In the genomic region with DNA sequence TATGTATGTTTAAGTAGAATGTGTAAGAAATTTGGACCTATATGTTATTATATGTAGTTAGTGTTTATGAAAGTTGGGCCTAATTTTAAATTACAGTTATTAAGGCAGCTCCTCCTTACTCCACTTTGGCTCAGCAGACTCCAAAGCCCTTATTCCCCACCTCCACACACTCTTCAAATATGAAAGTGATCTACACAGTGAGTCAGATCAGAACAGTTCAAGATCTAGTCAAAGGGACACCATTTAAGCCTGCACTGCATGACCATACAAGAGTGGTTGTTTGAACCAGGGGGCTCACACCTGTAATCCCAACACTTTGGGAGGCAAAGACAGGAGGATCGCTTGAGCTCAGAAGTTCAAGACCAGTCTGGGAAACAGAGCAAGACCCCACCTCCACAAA, we compare ENCODE assay signal across 17 cellular contexts. TPM values are rescaled to one million over a fixed set of nuclear protein-coding genes. Genes with fewer than 3 reads are reported as not detected.
A peak's percentile ranks its signal among the peaks of the same experiment; 100 is the strongest.
DNase-seq lines count a peak whose midpoint lies in the region; ATAC-seq, FAIRE-seq and TF ChIP-seq lines count a peak whose summit lies in the region.
"Had no signal": no experiment of that assay in that cellular context is flagged by ENCODE, and none has a peak within 500 bp of the region (broad histone marks: within the 10 kb centered on the region; RNA-seq: fewer than 3 reads in every experiment).

No MANE protein-coding gene starts in this region.

- in situ Hi-C loops in GM12878 (cut with MboI), result loop anchor here (25.0 kb wide), 1 partner anchor 891 kb away; no protein-coding TSS in a partner anchor

- TF ChIP-seq EP300 in GM12878 (IDR thresholded peaks at IDR 0.05; ENCODE audit: borderline replicate concordance in 1 of 2, control insufficient read depth in 1 of 2, low read depth in 2 of 2, low read length in 2 of 2), result no peak

- no peaks in the 10 kb centered on the region for H4K20me1 ChIP-seq in GM12878 (ENCODE audit: control insufficient read depth, insufficient read depth)

- peaks cover 53% of the 10 kb centered on the region for H3K4me1 ChIP-seq in GM12878 (ENCODE audit: control insufficient read depth, insufficient read depth, low read length)
- H3K4me1 ChIP-seq: breast epithelium had no signal

- H2AFZ ChIP-seq in GM12878 (ENCODE audit: control insufficient read depth, low read depth, low read length), result peak overlapping the region; percentile 1

- DNase-seq in GM12878 (ENCODE audit: low read depth, low spot score) (no peak), 8988T (no peak), Right ventricle myocardium inferior (ENCODE audit: missing footprints) (no peak), cerebellar nuclear complex (lab: John Stamatoyannopoulos, UW) (no peak), NCI-H2196 (lab: John Stamatoyannopoulos, UW; ENCODE audit: unreplicated experiment) (no peak)
- DNase-seq: activated T-cell treated with anti-CD3 and anti-CD28 coated beads, Interleukin-2, amount 50 U/mL, for 24 hours; CD4-positive, alpha-beta memory T cell; NCI-H1694; T-helper 9 cell; transverse colon had no signal

- H3K27ac ChIP-seq in GM12878 (ENCODE audit: control insufficient read depth, insufficient read depth), result no peak overlapping the region
- H3K27ac ChIP-seq: breast epithelium, epithelial cell of prostate, transverse colon had no signal

- WGBS in GM12878 (ENCODE audit: insufficient coverage, insufficient replicate concordance, low lambda C conversion rate, missing lambda C conversion rate), result 100% methylated on average over 1 of the region's 1 CpG

- SMC1A ChIA-PET in GM12878 (lab: Charles Lee; ENCODE audit: uncharacterized antibody, unreplicated experiment), result interaction anchor here (0.8 to 2.3 kb wide), 8 partner anchors 10 to 74 kb away, joined by 3 to 12 read pairs (median 4); no protein-coding TSS in a partner anchor

- no peak overlapping the region for H3K4me2 ChIP-seq in GM12878 (ENCODE audit: control insufficient read depth, insufficient read depth)

- POLR2A ChIA-PET in GM12878 (lab: Charles Lee), result interaction anchor here (1.3 to 5.4 kb wide), 2 partner anchors 22 to 32 kb away, joined by 5 to 46 read pairs; a partner anchor contains a TSS

- no peak for TF ChIP-seq RAD21 in GM12878 (IDR thresholded peaks at IDR 0.05; ENCODE audit: insufficient read depth, low read depth, low read length)

- no peaks in the 10 kb centered on the region for H3K9me3 ChIP-seq in GM12878 (replicated peaks; ENCODE audit: control insufficient read depth, insufficient read depth, low read length)
- H3K9me3 ChIP-seq: breast epithelium, transverse colon had no signal

- RAD21 ChIA-PET in GM12878 (lab: Charles Lee; ENCODE audit: unreplicated experiment), result interaction anchor here (1.0 to 2.2 kb wide), 6 partner anchors 22 to 42 kb away, joined by 3 to 12 read pairs (median 4); a partner anchor contains a TSS

- no peaks in the 10 kb centered on the region for H3K27me3 ChIP-seq in GM12878 (replicated peaks in 1 of 2; ENCODE audit: control insufficient read depth in 2 of 2, insufficient read depth in 2 of 2, low read length in 1 of 2)
- H3K27me3 ChIP-seq: breast epithelium, transverse colon had no signal

- H3K36me3 ChIP-seq in GM12878 (ENCODE audit: control insufficient read depth in 2 of 2, insufficient read depth in 2 of 2, low read length in 1 of 2), result no peaks in the 10 kb centered on the region
- H3K36me3 ChIP-seq: breast epithelium, transverse colon had no signal

- intact Hi-C loops in GM12878 (cut with micrococcal nuclease; ENCODE audit: unreplicated experiment) (no loop called here), Right ventricle myocardium inferior (cut with DNase I) (no loop called here)

- CTCF ChIA-PET in GM12878 (lab: Yijun Ruan, JAX), result interaction anchor here (1.1 to 1.7 kb wide), 5 partner anchors 20 to 110 kb away, joined by 3 to 4 read pairs (median 3); no protein-coding TSS in a partner anchor

- no TSS peak for BruUV-seq in GM12878 (replicated peaks; lab: Mats Ljungman, UMichigan)

- FAIRE-seq in GM12878 (lab: Jason Lieb, UNC), result no peak
- FAIRE-seq: H54, HTR-8/SVneo had no signal

- no peak overlapping the region for H3K9ac ChIP-seq in GM12878 (ENCODE audit: control insufficient read depth, insufficient read depth, low read length)

- no peak for TF ChIP-seq POLR2A in GM12878 (IDR thresholded peaks at IDR 0.05; ENCODE audit: low read depth, low read length)

- H3K79me2 ChIP-seq in GM12878 (ENCODE audit: control insufficient read depth, insufficient read depth, low read length), result no peaks in the 10 kb centered on the region

- no peak for TF ChIP-seq CTCF in GM12878 (IDR thresholded peaks at IDR 0.05 in 2 of 3, conservative IDR thresholded peaks at IDR 0.05 in 1 of 3; ENCODE audit: control insufficient read depth in 2 of 3, extremely low read depth in 1 of 3, insufficient read depth in 1 of 3, low read depth in 3 of 3, low read length in 3 of 3)

- H3K4me3 ChIP-seq in GM12878, result no peak overlapping the region
- H3K4me3 ChIP-seq: breast epithelium, transverse colon had no signal

- peak; percentile 33 for ATAC-seq in GM18508 (IDR thresholded peaks at IDR 0.05; ENCODE audit: insufficient read depth, unreplicated experiment)
- peak; percentile 46 for ATAC-seq in GM21390 (IDR thresholded peaks at IDR 0.05; ENCODE audit: unreplicated experiment)
- peak; percentile 40 for ATAC-seq in HG03097 (IDR thresholded peaks at IDR 0.05; ENCODE audit: low FRiP score, unreplicated experiment)
- ATAC-seq in GM12878, result peak; percentile 70
- ATAC-seq in Right ventricle myocardium inferior, result no peak

TF ChIP-seq in GM12878, 131 proteins besides CTCF, POLR2A, EP300 and RAD21 (continues in another document):
- no peak for TF ChIP-seq SUPT20H (IDR thresholded peaks at IDR 0.05; ENCODE audit: borderline replicate concordance, control insufficient read depth, low read depth, low read length)
- TF ChIP-seq NFIC (IDR thresholded peaks at IDR 0.05; ENCODE audit: low read depth, low read length), result 0 out of 2 replicates have a peak, but pooled peaks have one; percentile 22
- no peak for TF ChIP-seq MYC (IDR thresholded peaks at IDR 0.05; ENCODE audit: insufficient read depth, insufficient read length, insufficient replicate concordance, low read length, severe bottlenecking)
- TF ChIP-seq IRF4 (IDR thresholded peaks at IDR 0.05; ENCODE audit: low read depth, low read length), result 0 out of 2 replicates have a peak, but pooled peaks have one; percentile 46
- TF ChIP-seq JUND (IDR thresholded peaks at IDR 0.05; ENCODE audit: low read depth, low read length), result 0 out of 2 replicates have a peak, but pooled peaks have one; percentile 8
- no peak for TF ChIP-seq CHD1 (IDR thresholded peaks at IDR 0.05; ENCODE audit: low read depth, low read length)
- TF ChIP-seq, protein P1, sequence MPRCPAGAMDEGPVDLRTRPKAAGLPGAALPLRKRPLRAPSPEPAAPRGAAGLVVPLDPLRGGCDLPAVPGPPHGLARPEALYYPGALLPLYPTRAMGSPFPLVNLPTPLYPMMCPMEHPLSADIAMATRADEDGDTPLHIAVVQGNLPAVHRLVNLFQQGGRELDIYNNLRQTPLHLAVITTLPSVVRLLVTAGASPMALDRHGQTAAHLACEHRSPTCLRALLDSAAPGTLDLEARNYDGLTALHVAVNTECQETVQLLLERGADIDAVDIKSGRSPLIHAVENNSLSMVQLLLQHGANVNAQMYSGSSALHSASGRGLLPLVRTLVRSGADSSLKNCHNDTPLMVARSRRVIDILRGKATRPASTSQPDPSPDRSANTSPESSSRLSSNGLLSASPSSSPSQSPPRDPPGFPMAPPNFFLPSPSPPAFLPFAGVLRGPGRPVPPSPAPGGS (IDR thresholded peaks at IDR 0.05; ENCODE audit: borderline replicate concordance, insufficient read depth, low read depth, low read length, poor library complexity, severe bottlenecking), result no peak
- peak in 1 of 2 experiments; percentile 23; a peak in 2 of 4 replicates for TF ChIP-seq IKZF2 (IDR thresholded peaks at IDR 0.05)
- no peak for TF ChIP-seq HDAC6 (IDR thresholded peaks at IDR 0.05; ENCODE audit: unreplicated experiment)
- TF ChIP-seq RUNX3 (IDR thresholded peaks at IDR 0.05; ENCODE audit: low read length), result peak; percentile 16; the same call in 1 of the 2 replicates
- TF ChIP-seq TBL1XR1 (IDR thresholded peaks at IDR 0.05; ENCODE audit: low read depth, low read length), result no peak
- peak; percentile 79 for TF ChIP-seq JUNB (IDR thresholded peaks at IDR 0.05)
- TF ChIP-seq, protein P2, sequence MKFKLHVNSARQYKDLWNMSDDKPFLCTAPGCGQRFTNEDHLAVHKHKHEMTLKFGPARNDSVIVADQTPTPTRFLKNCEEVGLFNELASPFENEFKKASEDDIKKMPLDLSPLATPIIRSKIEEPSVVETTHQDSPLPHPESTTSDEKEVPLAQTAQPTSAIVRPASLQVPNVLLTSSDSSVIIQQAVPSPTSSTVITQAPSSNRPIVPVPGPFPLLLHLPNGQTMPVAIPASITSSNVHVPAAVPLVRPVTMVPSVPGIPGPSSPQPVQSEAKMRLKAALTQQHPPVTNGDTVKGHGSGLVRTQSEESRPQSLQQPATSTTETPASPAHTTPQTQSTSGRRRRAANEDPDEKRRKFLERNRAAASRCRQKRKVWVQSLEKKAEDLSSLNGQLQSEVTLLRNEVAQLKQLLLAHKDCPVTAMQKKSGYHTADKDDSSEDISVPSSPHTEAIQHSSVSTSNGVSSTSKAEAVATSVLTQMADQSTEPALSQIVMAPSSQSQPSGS (IDR thresholded peaks at IDR 0.05; ENCODE audit: low read length), result peak; percentile 29; the same call in 1 of the 2 replicates
- peak; percentile 37; the same call in 1 of the 2 replicates for TF ChIP-seq ZBED1 (IDR thresholded peaks at IDR 0.05; ENCODE audit: borderline replicate concordance)

RNA-seq across cellular contexts. Expression of a gene that starts 21.2 kb away (rescaled TPM):
- total RNA-seq in GM12878 (2013; cell fraction: nucleolus; rRNA removed), result 49.7 and 58.0 TPM in 2 replicates
- total RNA-seq in GM12878 (2014; rRNA removed), result 88.2 and 113 TPM in 2 replicates
- 108 and 109 TPM in 2 replicates for total RNA-seq in GM12878 (2014; rRNA removed; fragmentation: Illumina TruSeq; extraction: Trizol)
- total RNA-seq in GM12878 (2021), result 101 and 105 TPM in 2 replicates
- 40.1 TPM for polyA plus RNA-seq in GM12878 (2011; ENCODE audit: low read depth)
- polyA plus RNA-seq in GM12878 (2011; rRNA removed), result 161 and 266 TPM in 2 replicates
- polyA plus RNA-seq in GM12878 (2011; cell fraction: cytosol; rRNA removed), result 68.2 and 86.5 TPM in 2 replicates
- 65.1 and 71.2 TPM in 2 replicates for polyA plus RNA-seq in GM12878 (2011; cell fraction: nucleus; rRNA removed)
- 81.9 and 103 TPM in 2 replicates for polyA plus RNA-seq in GM12878 (2012)
- 94.9 and 142 TPM in 2 replicates for polyA plus RNA-seq in GM12878 (2014; fragmentation: Illumina TruSeq; extraction: Trizol)
- 100 to 1,000 TPM in 1 of 2 experiments, 10 to 100 TPM in 1; 74.0 to 119 TPM for polyA plus RNA-seq in GM12878 (2014; fragmentation: Nextera tagmentation; extraction: Ambion mirVana)
- polyA plus RNA-seq in GM12878 (2014; rRNA removed), result 91.5 and 116 TPM in 2 replicates
- polyA plus RNA-seq in GM12878 (2016; fragmentation: Nextera tagmentation; extraction: Ambion mirVana), result 100 to 1,000 TPM; 209 to 219 TPM
- 52.1 and 54.0 TPM in 2 replicates for polyA minus RNA-seq in GM12878 (2011; rRNA and poly(A)+ RNA removed)
- polyA minus RNA-seq in GM12878 (2011; cell fraction: cytosol; rRNA and poly(A)+ RNA removed), result 37.8 and 44.2 TPM in 2 replicates
- polyA minus RNA-seq in GM12878 (2011; cell fraction: nucleus; rRNA and poly(A)+ RNA removed), result 67.6 and 93.7 TPM in 2 replicates
- total RNA-seq in Right ventricle myocardium inferior, result 0.49 TPM

Comparison
In these comparisons a context has a peak if more than half of its experiments do, and no peak if none do; other contexts are left out.
1. RNA of a gene that starts 21.2 kb away (total RNA-seq): 49.7 to 113 TPM in GM12878; 0.49 TPM in Right ventricle myocardium inferior (single experiment); every median in the first group is over 10 times any median in the second.